In genomic region chr6:106417572-106418147, GRCh38 we compare ENCODE assay signal across 25 cellular contexts.
"Had no signal": no experiment of that assay in that cellular context is flagged by ENCODE, and none has a peak within 500 bp of the region (broad histone marks: within the 10 kb centered on the region; RNA-seq: fewer than 3 reads in every experiment).

No MANE protein-coding gene starts in this region.

- ATAC-seq: activated CD8-positive, alpha-beta memory T cell treated with anti-CD3 and anti-CD28 coated beads, Interleukin-2, amount 10 ng/mL, durations not matched to agents 7 days and 5 days; activated CD8-positive, alpha-beta T cell treated with anti-CD3 and anti-CD28 coated beads for 36 hours; activated naive CD4-positive, alpha-beta T cell treated with anti-CD3 and anti-CD28 coated beads, Interleukin-2, amount 50 U/mL, for 72 hours; heart right ventricle; left colon; mucosa of descending colon; stimulated activated naive B cell treated with anti-CD40 and anti-IgM and Interleukin-4, amounts not matched to agents 10 μg/mL and 1 μg/mL and 100 μg/mL, for 72 hours had no signal

- H3K27ac ChIP-seq: colonic mucosa, heart right ventricle, lower lobe of right lung, transverse colon, WERI-Rb-1 had no signal

- H3K27ac Mint-ChIP-seq: activated CD4-positive, alpha-beta T cell treated with anti-CD3 and anti-CD28 coated beads, Interleukin-2, amount 10 ng/mL, durations not matched to agents 7 days and 5 days; activated CD8-positive, alpha-beta memory T cell treated with anti-CD3 and anti-CD28 coated beads, Interleukin-2, amount 10 ng/mL, durations not matched to agents 7 days and 5 days; activated CD8-positive, alpha-beta T cell treated with anti-CD3 and anti-CD28 coated beads for 36 hours; activated naive CD4-positive, alpha-beta T cell treated with anti-CD3 and anti-CD28 coated beads, Interleukin-2, amount 50 U/mL, for 72 hours; activated T-helper 1 cell treated with anti-CD3 and anti-CD28 coated beads, Interleukin-12 subunit alpha, Interleukin-12 subunit beta, Interleukin-2, Interleukin-4 antibody, amounts not matched to agents 30 ng/mL and 10 ng/mL and 1 ng/mL, durations not matched to agents 14 hours and 24 hours and 36 hours; stimulated activated naive B cell treated with anti-CD40 and anti-IgM and Interleukin-4, amounts not matched to agents 10 μg/mL and 1 μg/mL and 100 μg/mL, for 72 hours; T-helper 2 cell treated with Interferon-gamma antibody and Interleukin-4, amounts not matched to agents 5 μg/mL and 100 μg/mL, for 36 hours had no signal

- DNase-seq: activated CD4-positive, alpha-beta T cell treated with anti-CD3 and anti-CD28 coated beads, Interleukin-2, amount 10 ng/mL, durations not matched to agents 7 days and 5 days; activated CD4-positive, CD25-positive, alpha-beta regulatory T cell treated with anti-CD3 and anti-CD28 coated beads, Interleukin-2, amount 50 U/mL, for 72 hours; activated CD8-positive, alpha-beta memory T cell treated with anti-CD3 and anti-CD28 coated beads, Interleukin-2, amount 10 ng/mL, durations not matched to agents 7 days and 5 days; activated CD8-positive, alpha-beta T cell treated with anti-CD3 and anti-CD28 coated beads for 36 hours; activated T-cell treated with anti-CD3 and anti-CD28 coated beads for 4 hours; colonic mucosa; erythroblast; foreskin fibroblast; heart right ventricle; islet precursor cell; left colon; lower lobe of right lung; mesendoderm; mucosa of descending colon; naive B cell; stimulated activated CD4-positive, alpha-beta T cell treated with anti-CD3 and anti-CD28 coated beads, Interleukin-2, amount 100 ng/mL, for 48 hours; stimulated activated CD8-positive, alpha-beta memory T cell treated with anti-CD3 and anti-CD28 coated beads, Interleukin-4, amount 100 ng/mL, for 48 hours; stimulated activated naive B cell treated with anti-CD40 and anti-IgM and Interleukin-4, amounts not matched to agents 10 μg/mL and 1 μg/mL and 100 μg/mL, for 72 hours; transverse colon; WERI-Rb-1 had no signal

- H3K9me3 Mint-ChIP-seq: activated CD4-positive, alpha-beta T cell treated with anti-CD3 and anti-CD28 coated beads, Interleukin-2, amount 10 ng/mL, durations not matched to agents 7 days and 5 days; activated CD8-positive, alpha-beta T cell treated with anti-CD3 and anti-CD28 coated beads for 36 hours; activated naive CD4-positive, alpha-beta T cell treated with anti-CD3 and anti-CD28 coated beads, Interleukin-2, amount 50 U/mL, for 72 hours; activated T-helper 1 cell treated with anti-CD3 and anti-CD28 coated beads, Interleukin-12 subunit alpha, Interleukin-12 subunit beta, Interleukin-2, Interleukin-4 antibody, amounts not matched to agents 30 ng/mL and 10 ng/mL and 1 ng/mL, durations not matched to agents 14 hours and 24 hours and 36 hours; central memory CD8-positive, alpha-beta T cell; neural crest cell; T-helper 2 cell treated with Interferon-gamma antibody and Interleukin-4, amounts not matched to agents 5 μg/mL and 100 μg/mL, for 36 hours had no signal

- H3K4me1 Mint-ChIP-seq: activated CD4-positive, alpha-beta T cell treated with anti-CD3 and anti-CD28 coated beads, Interleukin-2, amount 10 ng/mL, durations not matched to agents 7 days and 5 days; central memory CD8-positive, alpha-beta T cell; naive B cell; neural crest cell; stimulated activated naive B cell treated with anti-CD40 and anti-IgM and Interleukin-4, amounts not matched to agents 10 μg/mL and 1 μg/mL and 100 μg/mL, for 72 hours had no signal

- H3K36me3 Mint-ChIP-seq: activated CD8-positive, alpha-beta memory T cell treated with anti-CD3 and anti-CD28 coated beads, Interleukin-2, amount 10 ng/mL, durations not matched to agents 7 days and 5 days; activated naive CD4-positive, alpha-beta T cell treated with anti-CD3 and anti-CD28 coated beads, Interleukin-2, amount 50 U/mL, for 72 hours; naive B cell; stimulated activated naive B cell treated with anti-CD40 and anti-IgM and Interleukin-4, amounts not matched to agents 10 μg/mL and 1 μg/mL and 100 μg/mL, for 72 hours had no signal

- H3K4me3 Mint-ChIP-seq: activated CD4-positive, alpha-beta T cell treated with anti-CD3 and anti-CD28 coated beads, Interleukin-2, amount 10 ng/mL, durations not matched to agents 7 days and 5 days; activated CD8-positive, alpha-beta memory T cell treated with anti-CD3 and anti-CD28 coated beads, Interleukin-2, amount 10 ng/mL, durations not matched to agents 7 days and 5 days; activated CD8-positive, alpha-beta T cell treated with anti-CD3 and anti-CD28 coated beads for 36 hours; activated T-helper 1 cell treated with anti-CD3 and anti-CD28 coated beads, Interleukin-12 subunit alpha, Interleukin-12 subunit beta, Interleukin-2, Interleukin-4 antibody, amounts not matched to agents 30 ng/mL and 10 ng/mL and 1 ng/mL, durations not matched to agents 14 hours and 24 hours and 36 hours; central memory CD8-positive, alpha-beta T cell; neural crest cell; stimulated activated naive B cell treated with anti-CD40 and anti-IgM and Interleukin-4, amounts not matched to agents 10 μg/mL and 1 μg/mL and 100 μg/mL, for 72 hours; T-helper 2 cell treated with Interferon-gamma antibody and Interleukin-4, amounts not matched to agents 5 μg/mL and 100 μg/mL, for 36 hours had no signal
